ENCODE assay signal across 1 cellular context in genomic region chr2:219362524-219363164, GRCh38.
TF ChIP-seq lines count a peak whose summit lies in the region.

No MANE protein-coding gene starts in this region.

TF ChIP-seq in K562, 482 proteins besides CTCF, POLR2A, EP300 and RAD21:
- TF ChIP-seq ZNF12 (CRISPR knock-in tag; IDR thresholded peaks at IDR 0.05) (no peak), SIN3A (IDR thresholded peaks at IDR 0.05; ENCODE audit: borderline replicate concordance in 2 of 2, control insufficient read depth in 1 of 2, low read depth in 2 of 2, low read length in 2 of 2) (no peak), ZNF699 (CRISPR knock-in tag; IDR thresholded peaks at IDR 0.05; ENCODE audit: insufficient replicate concordance) (no peak), GTF3C2 (IDR thresholded peaks at IDR 0.05; ENCODE audit: borderline replicate concordance, extremely low read depth, insufficient read length) (no peak), ZC3H11A (IDR thresholded peaks at IDR 0.05; ENCODE audit: low read depth, low read length) (no peak), JUND (IDR thresholded peaks at IDR 0.05; ENCODE audit: borderline replicate concordance, low read depth, low read length) (peak; percentile 36; the same call in 1 of the 2 replicates), JUND (tag; IDR thresholded peaks at IDR 0.05; ENCODE audit: borderline replicate concordance, low read depth, low read length) (no peak), ATF3 (IDR thresholded peaks at IDR 0.05) (0 out of 2 replicates have a peak, but pooled peaks have one; percentile 44), ATF3 (CRISPR knock-in tag; conservative IDR thresholded peaks at IDR 0.05) (no peak)
